Comparison of ENCODE assay signal across 9 cellular contexts in genomic region chr6:132512342-132512637, GRCh38. TPM values are rescaled to one million over a fixed set of nuclear protein-coding genes. Genes with fewer than 3 reads are reported as not detected.
DNase-seq lines count a peak whose midpoint lies in the region; ATAC-seq and TF ChIP-seq lines count a peak whose summit lies in the region.
"Had no signal": no experiment of that assay in that cellular context is flagged by ENCODE, and none has a peak within 500 bp of the region (broad histone marks: within the 10 kb centered on the region; RNA-seq: fewer than 3 reads in every experiment).

No MANE protein-coding gene starts in this region.

- no peak for TF ChIP-seq CTCF in GM12875 (IDR thresholded peaks at IDR 0.05; ENCODE audit: borderline replicate concordance, insufficient read depth, low read depth, low read length)
- no peak for TF ChIP-seq CTCF in fibroblast of lung (conservative IDR thresholded peaks at IDR 0.05 in 1 of 2, IDR thresholded peaks at IDR 0.05 in 1 of 2; ENCODE audit: low read depth in 1 of 2, low read length in 2 of 2)

- H3K4me2 ChIP-seq in fibroblast of lung (ENCODE audit: extremely low read depth, insufficient read depth, low read length): peak overlapping the region; percentile 93

- H3K79me2 ChIP-seq in fibroblast of lung (ENCODE audit: control insufficient read depth, insufficient read depth, low read length): peaks cover 49% of the 10 kb centered on the region

- no peak for ATAC-seq in GM18873 (IDR thresholded peaks at IDR 0.05; ENCODE audit: low FRiP score, unreplicated experiment)
- ATAC-seq in HG03196 (IDR thresholded peaks at IDR 0.05; ENCODE audit: unreplicated experiment): no peak
- no peak for ATAC-seq in HG03135 (IDR thresholded peaks at IDR 0.05; ENCODE audit: unreplicated experiment)

- H3K9me3 ChIP-seq in SK-N-MC (ENCODE audit: low read depth, low read length) (no peaks in the 10 kb centered on the region), fibroblast of lung (ENCODE audit: control insufficient read depth, insufficient read depth, low read depth, low read length) (no peaks in the 10 kb centered on the region)

- H4K20me1 ChIP-seq in fibroblast of lung (ENCODE audit: control insufficient read depth, extremely low read depth, insufficient read depth, low read length): peaks cover 4% of the 10 kb centered on the region

- DNase-seq in SK-N-MC (ENCODE audit: low read depth, low spot score): no peak
- no peak for DNase-seq in fibroblast of lung (ENCODE audit: low read depth in 2 of 2)
- DNase-seq in D341Med (ENCODE audit: low spot score): no peak

- H2AFZ ChIP-seq in fibroblast of lung (ENCODE audit: low read length): peak overlapping the region; percentile 19

- H3K4me1 ChIP-seq in fibroblast of lung (ENCODE audit: control insufficient read depth, extremely low read depth, insufficient read depth, low read length) (no peaks in the 10 kb centered on the region), rectal smooth muscle tissue (ENCODE audit: control insufficient read depth, insufficient read depth, low read length) (peaks cover 3% of the 10 kb centered on the region)

- H3K27me3 ChIP-seq in fibroblast of lung (ENCODE audit: control insufficient read depth, insufficient read depth, low read length) (peaks cover 4% of the 10 kb centered on the region), rectal smooth muscle tissue (ENCODE audit: control insufficient read depth, insufficient read depth, low read length) (no peaks in the 10 kb centered on the region)

- H3K4me3 ChIP-seq in GM12875 (ENCODE audit: low read depth, low read length) (peak overlapping the region; percentile 77), SK-N-MC (peak overlapping the region; percentile 91), fibroblast of lung (replicated peaks in 1 of 4; ENCODE audit: control extremely low read depth in 1 of 4, insufficient read depth in 1 of 4, low read depth in 3 of 4, low read length in 4 of 4) (peak overlapping the region; percentile 79 to 92 (median 89)), rectal smooth muscle tissue (ENCODE audit: low read length) (peak overlapping the region; percentile 97)

- peak overlapping the region; percentile 87 for H3K9ac ChIP-seq in SK-N-MC (ENCODE audit: insufficient read length)
- peak overlapping the region; percentile 75 for H3K9ac ChIP-seq in fibroblast of lung (ENCODE audit: insufficient read depth, low read length)
- H3K9ac ChIP-seq in rectal smooth muscle tissue (ENCODE audit: low read length): peak overlapping the region; percentile 56

- no peak overlapping the region for H3K27ac ChIP-seq in SK-N-MC
- peak overlapping the region; percentile 61 for H3K27ac ChIP-seq in fibroblast of lung (ENCODE audit: insufficient read depth, low read length)
- H3K27ac ChIP-seq in rectal smooth muscle tissue (ENCODE audit: low read depth, low read length): peak overlapping the region; percentile 76

- peaks cover 4% of the 10 kb centered on the region; the same call in 1 of the 2 replicates for H3K36me3 ChIP-seq in SK-N-MC (ENCODE audit: insufficient read depth, low read length)
- H3K36me3 ChIP-seq in fibroblast of lung (ENCODE audit: control insufficient read depth, insufficient read depth, low read length): no peaks in the 10 kb centered on the region
- H3K36me3 ChIP-seq in rectal smooth muscle tissue (ENCODE audit: control insufficient read depth, insufficient read depth, low read length): no peaks in the 10 kb centered on the region

RNA-seq across cellular contexts. Expression of gene STX7, which starts 0.6 kb away (rescaled TPM):
- total RNA-seq in fibroblast of lung: 18.0 and 53.0 TPM in 2 replicates
- polyA plus RNA-seq in fibroblast of lung: 31.5 and 52.1 TPM in 2 replicates
- polyA plus RNA-seq in fibroblast of lung (2012): 25.8 and 33.2 TPM in 2 replicates
- 4.2 and 21.3 TPM in 2 replicates for polyA minus RNA-seq in fibroblast of lung (ENCODE audit: low replicate concordance)

RNA-seq across cellular contexts. Expression of gene TAAR9, which starts 25.8 kb away (rescaled TPM):
- total RNA-seq in fibroblast of lung: not detected in 2 replicates
- not detected in 2 replicates for polyA plus RNA-seq in fibroblast of lung
- polyA plus RNA-seq in fibroblast of lung (2012): not detected in 2 replicates
- not detected in 2 replicates for polyA minus RNA-seq in fibroblast of lung (ENCODE audit: low replicate concordance)
- total RNA-seq: glomerular endothelial cell had no signal

RNA-seq across cellular contexts. Expression of gene TAAR8, which starts 40.2 kb away (rescaled TPM):
- total RNA-seq in fibroblast of lung: not detected in 2 replicates
- not detected in 2 replicates for polyA plus RNA-seq in fibroblast of lung
- polyA plus RNA-seq in fibroblast of lung (2012): not detected in 2 replicates
- polyA minus RNA-seq in fibroblast of lung (ENCODE audit: low replicate concordance): not detected in 2 replicates
- total RNA-seq: glomerular endothelial cell had no signal

RNA-seq across cellular contexts. Expression of gene TAAR6, which starts 57.8 kb away (rescaled TPM):
- total RNA-seq in fibroblast of lung: not detected in 2 replicates
- not detected in 2 replicates for polyA plus RNA-seq in fibroblast of lung
- not detected in 2 replicates for polyA plus RNA-seq in fibroblast of lung (2012)
- not detected in 2 replicates for polyA minus RNA-seq in fibroblast of lung (ENCODE audit: low replicate concordance)
- total RNA-seq: glomerular endothelial cell had no signal
